Comparison of ENCODE assay signal across 14 cellular contexts in genomic region chr7:1716263-1717094, GRCh38. TPM values are rescaled to one million over a fixed set of nuclear protein-coding genes. Genes with fewer than 3 reads are reported as not detected.
A peak's percentile ranks its signal among the peaks of the same experiment; 100 is the strongest.
DNase-seq lines count a peak whose midpoint lies in the region; ATAC-seq, FAIRE-seq and TF ChIP-seq lines count a peak whose summit lies in the region.
"Had no signal": no experiment of that assay in that cellular context is flagged by ENCODE, and none has a peak within 500 bp of the region (broad histone marks: within the 10 kb centered on the region; RNA-seq: fewer than 3 reads in every experiment).

No MANE protein-coding gene starts in this region.

- no peak overlapping the region for H3K27ac Mint-ChIP-seq in MCF 10A (ENCODE audit: low read depth, unreplicated experiment)
- H3K27ac Mint-ChIP-seq: activated B cell treated with CpG ODN at 0.5 μM for 24 hours, HFFc6 had no signal

- no peak overlapping the region for H3K4me3 ChIP-seq in breast epithelium
- H3K4me3 ChIP-seq in PC-3 (ENCODE audit: low read length), result no peak overlapping the region; the same call in 1 of the 2 replicates
- no peak overlapping the region for H3K4me3 ChIP-seq in cardiac fibroblast (replicated peaks in 1 of 2; ENCODE audit: low read depth in 2 of 2, low read length in 2 of 2)
- no peak overlapping the region for H3K4me3 ChIP-seq in osteoblast (ENCODE audit: insufficient read depth, low read length)
- H3K4me3 ChIP-seq: dorsolateral prefrontal cortex had no signal

- no peaks in the 10 kb centered on the region for H3K9me3 Mint-ChIP-seq in MCF 10A (ENCODE audit: unreplicated experiment)
- H3K9me3 Mint-ChIP-seq: HFFc6 had no signal

- peaks cover 5% of the 10 kb centered on the region for H3K4me1 Mint-ChIP-seq in MCF 10A (ENCODE audit: insufficient read depth, unreplicated experiment)
- H3K4me1 Mint-ChIP-seq: activated B cell treated with CpG ODN at 0.5 μM for 24 hours had no signal

- BruUV-seq in MCF 10A (replicated peaks; lab: Mats Ljungman, UMichigan) (no TSS peak), PC-3 (replicated peaks; lab: Mats Ljungman, UMichigan) (no TSS peak)

- ATAC-seq in PC-3, result peak; percentile 78
- no peak for ATAC-seq in HG03378 (IDR thresholded peaks at IDR 0.05; ENCODE audit: unreplicated experiment)
- no peak for ATAC-seq in HG03159 (IDR thresholded peaks at IDR 0.05; ENCODE audit: unreplicated experiment)

- no peaks in the 10 kb centered on the region for H3F3A ChIP-seq in PC-3 (ENCODE audit: low read length, unreplicated experiment)

- H3K4me1 ChIP-seq in breast epithelium (no peaks in the 10 kb centered on the region), PC-3 (ENCODE audit: insufficient read depth, low read length) (peaks cover 26% of the 10 kb centered on the region), osteoblast (ENCODE audit: insufficient read depth, low read length) (peaks cover 2% of the 10 kb centered on the region)

- FAIRE-seq in GM12892 (lab: Jason Lieb, UNC), result no peak

- H3K79me2 ChIP-seq in PC-3 (ENCODE audit: low read length) (no peaks in the 10 kb centered on the region), osteoblast (ENCODE audit: insufficient read depth, low read length) (no peaks in the 10 kb centered on the region)

- H3K36me3 ChIP-seq in breast epithelium, result no peaks in the 10 kb centered on the region
- H3K36me3 ChIP-seq in PC-3 (ENCODE audit: low read depth, low read length), result no peaks in the 10 kb centered on the region
- no peaks in the 10 kb centered on the region for H3K36me3 ChIP-seq in osteoblast (ENCODE audit: insufficient read depth, low read length)

- intact Hi-C loops in MCF 10A (cut with micrococcal nuclease) (no loop called here), breast epithelium (cut with DNase I; ENCODE audit: low total_unique reads) (no loop called here), PC-3 (cut with micrococcal nuclease) (no loop called here)

- H2AFZ ChIP-seq in PC-3 (ENCODE audit: low read length) (peak overlapping the region; percentile 46), osteoblast (ENCODE audit: low read length) (no peak overlapping the region)

- H3K9me3 ChIP-seq in breast epithelium (peaks cover 3 to 5% of the 10 kb centered on the region in 2 donors), PC-3 (ENCODE audit: low read length) (no peaks in the 10 kb centered on the region), osteoblast (ENCODE audit: low read depth, low read length) (no peaks in the 10 kb centered on the region)

- H3K9me2 ChIP-seq in PC-3 (replicated peaks; ENCODE audit: low read length), result no peaks in the 10 kb centered on the region

- TF ChIP-seq POLR2A in breast epithelium (IDR thresholded peaks at IDR 0.05) (no peak), GM12892 (IDR thresholded peaks at IDR 0.05; ENCODE audit: low read depth, low read length) (no peak)

- no peak overlapping the region for H3K4me3 Mint-ChIP-seq in MCF 10A (ENCODE audit: unreplicated experiment)
- H3K4me3 Mint-ChIP-seq: activated B cell treated with CpG ODN at 0.5 μM for 24 hours, HFFc6 had no signal

- H3K4me2 ChIP-seq in PC-3 (ENCODE audit: low read length) (peak overlapping the region; percentile 74), osteoblast (ENCODE audit: insufficient read depth, low read length) (peak overlapping the region; percentile 13)

- H3K36me3 Mint-ChIP-seq in MCF 10A (ENCODE audit: insufficient read depth, unreplicated experiment), result no peaks in the 10 kb centered on the region

- H3K27me3 ChIP-seq in breast epithelium (peaks cover 0 to 11% of the 10 kb centered on the region in 2 donors), PC-3 (ENCODE audit: low read length) (no peaks in the 10 kb centered on the region), osteoblast (ENCODE audit: insufficient read depth, low read length) (no peaks in the 10 kb centered on the region)
- H3K27me3 ChIP-seq: dorsolateral prefrontal cortex had no signal

- H3K27me3 Mint-ChIP-seq in MCF 10A (ENCODE audit: insufficient read depth, unreplicated experiment), result peaks cover 25% of the 10 kb centered on the region

- POLR2A ChIA-PET in MCF 10A (lab: Yijun Ruan, JAX) (no interaction called here), PC-3 (lab: Charles Lee; ENCODE audit: unreplicated experiment) (no interaction called here)

- DNase-seq in MCF 10A (ENCODE audit: unreplicated experiment), result peak; percentile 38
- no peak for DNase-seq in breast epithelium (ENCODE audit: low spot score in 2 of 2)
- peak; percentile 82 for DNase-seq in PC-3
- peak; percentile 20 to 61 for DNase-seq in cardiac fibroblast (ENCODE audit: low read depth in 2 of 2)
- DNase-seq in osteoblast (ENCODE audit: insufficient read length, low spot score, missing footprints), result peak; percentile 94
- DNase-seq in GM12892 (ENCODE audit: insufficient read length), result no peak
- DNase-seq: activated B cell treated with CpG ODN at 0.5 μM for 24 hours; activated naive CD4-positive, alpha-beta T cell treated with Interleukin-2 at 50 U/mL for 16 hours; HFFc6; NCI-H1105 treated with DMSO at 0.1 percent for 48 hours; stimulated activated CD8-positive, alpha-beta memory T cell treated with anti-CD3 and anti-CD28 coated beads, Interleukin-4, amount 100 ng/mL, for 48 hours had no signal

- CTCF ChIA-PET in MCF 10A (lab: Yijun Ruan, JAX), result interaction anchor here (0.6 kb wide), 1 partner anchor 72 kb away, joined by 4 read pairs; no protein-coding TSS in a partner anchor
- CTCF ChIA-PET in PC-3 (lab: Charles Lee), result interaction anchor here (0.6 kb wide), 1 partner anchor 668 kb away, joined by 3 read pairs; no protein-coding TSS in a partner anchor

- TF ChIP-seq CTCF in MCF 10A (IDR thresholded peaks at IDR 0.05; ENCODE audit: unreplicated experiment) (no peak), breast epithelium (IDR thresholded peaks at IDR 0.05) (no peak), PC-3 (conservative IDR thresholded peaks at IDR 0.05; ENCODE audit: low read depth, low read length) (no peak), cardiac fibroblast (IDR thresholded peaks at IDR 0.05; ENCODE audit: low read depth, low read length) (no peak), osteoblast (IDR thresholded peaks at IDR 0.05; ENCODE audit: extremely low read depth, low read depth, low read length) (no peak)

- H4K20me1 ChIP-seq in PC-3 (ENCODE audit: low read length) (no peaks in the 10 kb centered on the region), osteoblast (ENCODE audit: insufficient read depth, low read length) (no peaks in the 10 kb centered on the region)

- H3K27ac ChIP-seq in breast epithelium, result no peak overlapping the region
- H3K27ac ChIP-seq in PC-3 (ENCODE audit: low read length), result peak overlapping the region; percentile 29
- no peak overlapping the region for H3K27ac ChIP-seq in osteoblast (ENCODE audit: low read depth, low read length)

- no peak overlapping the region; the same call in 1 of the 2 replicates for H3K9ac ChIP-seq in PC-3 (ENCODE audit: low read length)

RNA-seq across cellular contexts. Expression of gene ELFN1, which starts 46.4 kb away (rescaled TPM):
- total RNA-seq in MCF 10A (2022) (not detected in 2 replicates), breast epithelium (1 to 10 TPM in 1 of 3 donors, under 1 TPM in 2; 0.59 to 1.3 (median 0.96) TPM), PC-3 (2014; rRNA removed) (0.69 and 0.75 TPM in 2 replicates), osteoblast (12.7 and 14.1 TPM in 2 replicates)
- polyA plus RNA-seq in GM12892 (2012; ENCODE audit: missing spikeins), result 0.17 TPM
- total RNA-seq: activated B cell treated with CpG ODN at 0.5 μM for 24 hours had no signal

Comparison
In these comparisons a context has a peak if more than half of its experiments do, and no peak if none do; other contexts are left out.
1. DNase-seq: peak in MCF 10A (single experiment), PC-3 (single experiment), cardiac fibroblast (2 of 2) and osteoblast (single experiment); none in breast epithelium (0 of 2) and GM12892 (single experiment).